ENCODE assay signal across 1 cellular context in the genomic region with DNA sequence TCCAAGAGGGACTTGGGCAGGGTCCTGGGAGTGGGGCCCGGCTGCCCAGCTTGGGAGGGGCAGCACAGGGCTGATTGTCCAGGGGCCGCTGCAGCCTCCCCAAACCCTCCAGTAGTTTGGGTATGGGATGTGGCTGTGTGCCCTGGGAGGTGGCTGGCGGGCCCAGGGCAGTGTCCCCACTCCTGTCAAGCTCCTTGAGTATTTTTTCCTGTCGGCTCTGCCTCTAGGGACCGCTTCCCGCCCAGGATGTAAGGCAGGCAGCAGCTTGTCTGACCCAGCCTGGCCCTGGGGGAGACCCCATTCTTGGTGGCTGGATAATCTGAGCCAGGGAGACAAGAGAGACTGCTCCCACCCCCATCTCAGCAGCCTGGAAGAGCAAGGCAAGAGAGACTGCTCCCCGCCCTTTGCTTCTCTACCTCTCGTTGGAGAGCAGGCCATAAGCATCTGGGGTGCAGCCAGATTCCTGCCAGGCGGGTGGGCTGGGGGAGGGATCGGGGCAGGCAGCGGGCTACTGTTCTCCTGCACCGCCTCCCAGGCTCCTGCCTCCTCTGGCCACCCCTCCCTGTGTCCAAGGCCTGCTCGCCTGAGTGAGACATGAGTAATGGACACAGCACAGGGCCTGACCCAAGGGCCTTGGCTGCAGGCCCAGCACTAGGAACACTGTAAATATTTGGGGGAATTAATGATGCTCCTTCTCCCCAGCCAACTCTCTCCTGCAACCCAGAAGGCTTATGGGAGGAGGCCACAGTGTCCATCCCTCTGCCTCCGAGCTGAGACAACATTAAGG.
TF ChIP-seq lines count a peak whose summit lies in the region.

No MANE protein-coding gene starts in this region.

TF ChIP-seq in SK-N-SH, 30 proteins besides CTCF, POLR2A, EP300 and RAD21 (continued from another document):
- TF ChIP-seq, protein P1, sequence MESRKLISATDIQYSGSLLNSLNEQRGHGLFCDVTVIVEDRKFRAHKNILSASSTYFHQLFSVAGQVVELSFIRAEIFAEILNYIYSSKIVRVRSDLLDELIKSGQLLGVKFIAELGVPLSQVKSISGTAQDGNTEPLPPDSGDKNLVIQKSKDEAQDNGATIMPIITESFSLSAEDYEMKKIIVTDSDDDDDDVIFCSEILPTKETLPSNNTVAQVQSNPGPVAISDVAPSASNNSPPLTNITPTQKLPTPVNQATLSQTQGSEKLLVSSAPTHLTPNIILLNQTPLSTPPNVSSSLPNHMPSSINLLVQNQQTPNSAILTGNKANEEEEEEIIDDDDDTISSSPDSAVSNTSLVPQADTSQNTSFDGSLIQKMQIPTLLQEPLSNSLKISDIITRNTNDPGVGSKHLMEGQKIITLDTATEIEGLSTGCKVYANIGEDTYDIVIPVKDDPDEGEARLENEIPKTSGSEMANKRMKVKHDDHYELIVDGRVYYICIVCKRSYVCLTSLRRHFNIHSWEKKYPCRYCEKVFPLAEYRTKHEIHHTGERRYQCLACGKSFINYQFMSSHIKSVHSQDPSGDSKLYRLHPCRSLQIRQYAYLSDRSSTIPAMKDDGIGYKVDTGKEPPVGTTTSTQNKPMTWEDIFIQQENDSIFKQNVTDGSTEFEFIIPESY (IDR thresholded peaks at IDR 0.05; ENCODE audit: borderline replicate concordance, low read depth), result no peak
- TF ChIP-seq TCF12 (IDR thresholded peaks at IDR 0.05), result peak; percentile 90
- TF ChIP-seq FOXM1 (IDR thresholded peaks at IDR 0.05; ENCODE audit: low read depth), result no peak
- TF ChIP-seq FOSL2 (IDR thresholded peaks at IDR 0.05; ENCODE audit: borderline replicate concordance, low read depth), result peak; percentile 72
- TF ChIP-seq, protein P2, sequence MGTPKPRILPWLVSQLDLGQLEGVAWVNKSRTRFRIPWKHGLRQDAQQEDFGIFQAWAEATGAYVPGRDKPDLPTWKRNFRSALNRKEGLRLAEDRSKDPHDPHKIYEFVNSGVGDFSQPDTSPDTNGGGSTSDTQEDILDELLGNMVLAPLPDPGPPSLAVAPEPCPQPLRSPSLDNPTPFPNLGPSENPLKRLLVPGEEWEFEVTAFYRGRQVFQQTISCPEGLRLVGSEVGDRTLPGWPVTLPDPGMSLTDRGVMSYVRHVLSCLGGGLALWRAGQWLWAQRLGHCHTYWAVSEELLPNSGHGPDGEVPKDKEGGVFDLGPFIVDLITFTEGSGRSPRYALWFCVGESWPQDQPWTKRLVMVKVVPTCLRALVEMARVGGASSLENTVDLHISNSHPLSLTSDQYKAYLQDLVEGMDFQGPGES (IDR thresholded peaks at IDR 0.05; ENCODE audit: low read depth, low read length), result no peak
- TF ChIP-seq NRF1 (IDR thresholded peaks at IDR 0.05; ENCODE audit: low read depth, low read length), result no peak
- TF ChIP-seq, protein P3, sequence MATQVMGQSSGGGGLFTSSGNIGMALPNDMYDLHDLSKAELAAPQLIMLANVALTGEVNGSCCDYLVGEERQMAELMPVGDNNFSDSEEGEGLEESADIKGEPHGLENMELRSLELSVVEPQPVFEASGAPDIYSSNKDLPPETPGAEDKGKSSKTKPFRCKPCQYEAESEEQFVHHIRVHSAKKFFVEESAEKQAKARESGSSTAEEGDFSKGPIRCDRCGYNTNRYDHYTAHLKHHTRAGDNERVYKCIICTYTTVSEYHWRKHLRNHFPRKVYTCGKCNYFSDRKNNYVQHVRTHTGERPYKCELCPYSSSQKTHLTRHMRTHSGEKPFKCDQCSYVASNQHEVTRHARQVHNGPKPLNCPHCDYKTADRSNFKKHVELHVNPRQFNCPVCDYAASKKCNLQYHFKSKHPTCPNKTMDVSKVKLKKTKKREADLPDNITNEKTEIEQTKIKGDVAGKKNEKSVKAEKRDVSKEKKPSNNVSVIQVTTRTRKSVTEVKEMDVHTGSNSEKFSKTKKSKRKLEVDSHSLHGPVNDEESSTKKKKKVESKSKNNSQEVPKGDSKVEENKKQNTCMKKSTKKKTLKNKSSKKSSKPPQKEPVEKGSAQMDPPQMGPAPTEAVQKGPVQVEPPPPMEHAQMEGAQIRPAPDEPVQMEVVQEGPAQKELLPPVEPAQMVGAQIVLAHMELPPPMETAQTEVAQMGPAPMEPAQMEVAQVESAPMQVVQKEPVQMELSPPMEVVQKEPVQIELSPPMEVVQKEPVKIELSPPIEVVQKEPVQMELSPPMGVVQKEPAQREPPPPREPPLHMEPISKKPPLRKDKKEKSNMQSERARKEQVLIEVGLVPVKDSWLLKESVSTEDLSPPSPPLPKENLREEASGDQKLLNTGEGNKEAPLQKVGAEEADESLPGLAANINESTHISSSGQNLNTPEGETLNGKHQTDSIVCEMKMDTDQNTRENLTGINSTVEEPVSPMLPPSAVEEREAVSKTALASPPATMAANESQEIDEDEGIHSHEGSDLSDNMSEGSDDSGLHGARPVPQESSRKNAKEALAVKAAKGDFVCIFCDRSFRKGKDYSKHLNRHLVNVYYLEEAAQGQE (IDR thresholded peaks at IDR 0.05; ENCODE audit: low read depth, low read length), result 0 out of 2 replicates have a peak, but pooled peaks have one; percentile 52
- TF ChIP-seq, protein P4, sequence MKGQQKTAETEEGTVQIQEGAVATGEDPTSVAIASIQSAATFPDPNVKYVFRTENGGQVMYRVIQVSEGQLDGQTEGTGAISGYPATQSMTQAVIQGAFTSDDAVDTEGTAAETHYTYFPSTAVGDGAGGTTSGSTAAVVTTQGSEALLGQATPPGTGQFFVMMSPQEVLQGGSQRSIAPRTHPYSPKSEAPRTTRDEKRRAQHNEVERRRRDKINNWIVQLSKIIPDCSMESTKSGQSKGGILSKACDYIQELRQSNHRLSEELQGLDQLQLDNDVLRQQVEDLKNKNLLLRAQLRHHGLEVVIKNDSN (IDR thresholded peaks at IDR 0.05; ENCODE audit: borderline replicate concordance, low read depth), result no peak
- TF ChIP-seq RXRA (IDR thresholded peaks at IDR 0.05; ENCODE audit: borderline replicate concordance, low read depth), result peak; percentile 98
- no peak for TF ChIP-seq RFX5 (IDR thresholded peaks at IDR 0.05; ENCODE audit: low read length)
- TF ChIP-seq, protein P5, sequence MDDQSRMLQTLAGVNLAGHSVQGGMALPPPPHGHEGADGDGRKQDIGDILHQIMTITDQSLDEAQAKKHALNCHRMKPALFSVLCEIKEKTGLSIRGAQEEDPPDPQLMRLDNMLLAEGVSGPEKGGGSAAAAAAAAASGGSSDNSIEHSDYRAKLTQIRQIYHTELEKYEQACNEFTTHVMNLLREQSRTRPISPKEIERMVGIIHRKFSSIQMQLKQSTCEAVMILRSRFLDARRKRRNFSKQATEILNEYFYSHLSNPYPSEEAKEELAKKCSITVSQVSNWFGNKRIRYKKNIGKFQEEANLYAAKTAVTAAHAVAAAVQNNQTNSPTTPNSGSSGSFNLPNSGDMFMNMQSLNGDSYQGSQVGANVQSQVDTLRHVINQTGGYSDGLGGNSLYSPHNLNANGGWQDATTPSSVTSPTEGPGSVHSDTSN (IDR thresholded peaks at IDR 0.05), result peak; percentile 97
- peak; percentile 98 for TF ChIP-seq NFIC (IDR thresholded peaks at IDR 0.05; ENCODE audit: borderline replicate concordance)
- TF ChIP-seq FOXJ3 (CRISPR knock-in tag; IDR thresholded peaks at IDR 0.05), result no peak
- no peak for TF ChIP-seq GABPA (IDR thresholded peaks at IDR 0.05; ENCODE audit: low read depth)
- TF ChIP-seq TEAD4 (IDR thresholded peaks at IDR 0.05; ENCODE audit: borderline replicate concordance, insufficient read depth), result 0 out of 2 replicates have a peak, but pooled peaks have one; percentile 58
- TF ChIP-seq JUND (IDR thresholded peaks at IDR 0.05), result peak; percentile 63; the same call in 1 of the 2 replicates
- peak; percentile 24; the same call in 1 of the 2 replicates for TF ChIP-seq POLR2AphosphoS5 (IDR thresholded peaks at IDR 0.05; ENCODE audit: low read depth, low read length)
